ENCODE assay signal across 8 cellular contexts in genomic region chr19:17309198-17309961, GRCh38. TPM values are rescaled to one million over a fixed set of nuclear protein-coding genes. Genes with fewer than 3 reads are reported as not detected.
DNase-seq lines count a peak whose midpoint lies in the region; ATAC-seq and TF ChIP-seq lines count a peak whose summit lies in the region.

Gene DDA1, plus strand, starts transcription at chr19:17309563. Its CDS starts 92 bp downstream, at chr19:17309655.

- peaks cover 0 to 9% of the 10 kb centered on the region in 2 donors for H3K36me3 ChIP-seq in adrenal gland (replicated peaks in 1 of 2)
- peaks cover 0 to 13% (median 8%) of the 10 kb centered on the region in 9 donors for H3K36me3 ChIP-seq in heart left ventricle
- H3K36me3 ChIP-seq in upper lobe of left lung, result peaks cover 2 to 21% (median 12%) of the 10 kb centered on the region in 4 donors

- H3K4me1 ChIP-seq in adrenal gland (replicated peaks in 1 of 2) (peaks cover 41 to 57% of the 10 kb centered on the region in 2 donors), heart left ventricle (peaks cover 3 to 54% (median 36%) of the 10 kb centered on the region in 12 donors), upper lobe of left lung (peaks cover 34 to 50% (median 43%) of the 10 kb centered on the region in 4 donors)

- WGBS in adrenal gland, 4 donors, result 0 to 1% (median 0%) methylated on average over 25 to 46 of the region's 46 CpGs
- 0 to 1% (median 0%) methylated on average over 28 to 46 of the region's 46 CpGs for WGBS in heart left ventricle, 4 donors
- WGBS in upper lobe of left lung, 2 donors, result 0 to 1% methylated on average over 43 to 46 of the region's 46 CpGs

- TF ChIP-seq POLR2A in adrenal gland (IDR thresholded peaks at IDR 0.05) (peak; percentile 38 to 85), heart left ventricle (IDR thresholded peaks at IDR 0.05) (peak in 1 of 2 donors; percentile 55), upper lobe of left lung (IDR thresholded peaks at IDR 0.05) (peak in 3 of 4 donors; percentile 19 to 78 (median 40))

- DNase-seq in GM12865 (ENCODE audit: low read depth), result peak; percentile 100
- peak; percentile 100 for DNase-seq in NCI-H146 (lab: John Stamatoyannopoulos, UW)
- peak; percentile 97 to 100 (median 99) for DNase-seq in T-helper 1 cell
- DNase-seq in adrenal gland, result peak; percentile 99 to 100 (median 100)
- peak; percentile 98 to 100 (median 100) for DNase-seq in heart left ventricle
- DNase-seq in pons (ENCODE audit: low spot score), result peak; percentile 100
- peak; percentile 92 to 100 for DNase-seq in upper lobe of left lung

- ATAC-seq in HG02840 (IDR thresholded peaks at IDR 0.05; ENCODE audit: low FRiP score, unreplicated experiment), result peak; percentile 62
- peak; percentile 87 to 94 (median 93) for ATAC-seq in heart left ventricle
- ATAC-seq in upper lobe of left lung (ENCODE audit: low FRiP score in 2 of 2), result peak; percentile 94 to 96

- H3K27me3 ChIP-seq in adrenal gland (no peaks in the 10 kb centered on the region), heart left ventricle (no peaks in the 10 kb centered on the region), upper lobe of left lung (no peaks in the 10 kb centered on the region)

- TF ChIP-seq EP300 in upper lobe of left lung (IDR thresholded peaks at IDR 0.05), result no peak

- H3K4me3 ChIP-seq in GM12865 (ENCODE audit: low read depth, low read length) (peak within 1 kb of the TSS; percentile 95), adrenal gland (peak within 1 kb of the TSS in 3 of 4 donors; percentile 57 to 87 (median 66)), heart left ventricle (peak within 1 kb of the TSS; percentile 58 to 98 (median 84)), upper lobe of left lung (peak within 1 kb of the TSS; percentile 79 to 98 (median 86))

- H3K27ac ChIP-seq in adrenal gland, result peak within 1 kb of the TSS; percentile 11 to 89 (median 71)
- H3K27ac ChIP-seq in heart left ventricle, result peak within 1 kb of the TSS in 11 of 12 donors; percentile 51 to 84 (median 76)
- peak within 1 kb of the TSS; percentile 75 to 91 (median 86) for H3K27ac ChIP-seq in upper lobe of left lung

- intact Hi-C loops in adrenal gland (cut with DNase I), result loop anchor here in 1 of 2 donors (10.0 kb wide), 1 partner anchor 75 kb away; no protein-coding TSS in a partner anchor
- intact Hi-C loops in heart left ventricle (cut with DNase I), result loop anchor here in 1 of 10 donors (2.0 kb wide), 1 partner anchor 25 kb away; the partner anchor contains the start of gene ANO8

- H3K9me3 ChIP-seq in adrenal gland (replicated peaks in 1 of 3) (no peaks in the 10 kb centered on the region), heart left ventricle (no peaks in the 10 kb centered on the region), upper lobe of left lung (no peaks in the 10 kb centered on the region)

- TF ChIP-seq CTCF in GM12865 (IDR thresholded peaks at IDR 0.05; ENCODE audit: insufficient read depth, low read depth, low read length, missing control alignments), result no peak
- no peak for TF ChIP-seq CTCF in adrenal gland (IDR thresholded peaks at IDR 0.05)
- no peak for TF ChIP-seq CTCF in heart left ventricle (IDR thresholded peaks at IDR 0.05)
- peak in 1 of 6 experiments; percentile 13 for TF ChIP-seq CTCF in upper lobe of left lung (IDR thresholded peaks at IDR 0.05)

RNA-seq across cellular contexts. Expression of gene DDA1, which starts in this region (rescaled TPM):
- total RNA-seq in adrenal gland, result 10 to 100 TPM in 7 of 8 donors, 1 to 10 TPM in 1; 6.8 to 54.9 (median 38.7) TPM
- polyA plus RNA-seq in adrenal gland, result 10 to 100 TPM; 40.3 to 71.4 (median 50.4) TPM
- 10 to 100 TPM; 13.9 to 47.1 (median 35.7) TPM for total RNA-seq in heart left ventricle
- polyA plus RNA-seq in heart left ventricle, result 10 to 100 TPM; 64.8 to 84.6 TPM
- total RNA-seq in upper lobe of left lung, result 10 to 100 TPM; 11.5 to 42.8 (median 28.4) TPM

Comparison
In these comparisons a context has a peak if more than half of its experiments do, and no peak if none do; other contexts are left out.
1. Peak in every context shown above with its lines: DNase-seq, ATAC-seq, H3K4me3 ChIP-seq and H3K27ac ChIP-seq.